In the genomic region with DNA sequence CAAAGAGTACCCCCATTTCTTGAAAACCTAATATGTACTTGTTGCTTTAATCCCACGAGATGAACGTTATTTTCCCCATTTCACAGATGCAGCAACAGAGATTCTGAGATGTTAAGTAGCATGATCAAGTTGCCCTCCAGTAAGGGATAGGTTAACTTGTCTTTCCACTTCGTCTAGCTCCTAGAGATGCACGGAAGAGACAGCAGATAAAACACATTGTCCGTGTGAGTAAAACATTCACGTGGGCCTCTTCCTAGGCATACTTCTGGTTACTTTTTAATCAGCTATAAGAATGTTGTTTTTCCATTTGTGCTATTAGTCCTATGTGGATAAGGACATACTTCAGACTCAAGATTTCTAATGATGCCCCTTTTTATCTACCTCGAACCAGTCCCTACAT, we compare ENCODE assay signal across 1 cellular context.
TF ChIP-seq lines count a peak whose summit lies in the region.

No MANE protein-coding gene starts in this region.

TF ChIP-seq in IMR-90, 13 proteins besides CTCF, POLR2A, EP300 and RAD21 (continued from another document):
- TF ChIP-seq SMC3 (IDR thresholded peaks at IDR 0.05; ENCODE audit: low read depth, low read length): no peak
- no peak for TF ChIP-seq MXI1 (IDR thresholded peaks at IDR 0.05; ENCODE audit: borderline replicate concordance, low read depth, low read length)
- TF ChIP-seq, protein P1, sequence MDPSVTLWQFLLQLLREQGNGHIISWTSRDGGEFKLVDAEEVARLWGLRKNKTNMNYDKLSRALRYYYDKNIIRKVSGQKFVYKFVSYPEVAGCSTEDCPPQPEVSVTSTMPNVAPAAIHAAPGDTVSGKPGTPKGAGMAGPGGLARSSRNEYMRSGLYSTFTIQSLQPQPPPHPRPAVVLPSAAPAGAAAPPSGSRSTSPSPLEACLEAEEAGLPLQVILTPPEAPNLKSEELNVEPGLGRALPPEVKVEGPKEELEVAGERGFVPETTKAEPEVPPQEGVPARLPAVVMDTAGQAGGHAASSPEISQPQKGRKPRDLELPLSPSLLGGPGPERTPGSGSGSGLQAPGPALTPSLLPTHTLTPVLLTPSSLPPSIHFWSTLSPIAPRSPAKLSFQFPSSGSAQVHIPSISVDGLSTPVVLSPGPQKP (IDR thresholded peaks at IDR 0.05; ENCODE audit: borderline replicate concordance, low read depth, low read length): no peak
- TF ChIP-seq BHLHE40 (IDR thresholded peaks at IDR 0.05; ENCODE audit: low read depth, low read length): no peak
- no peak for TF ChIP-seq CEBPB (IDR thresholded peaks at IDR 0.05; ENCODE audit: low read depth, low read length)
- no peak for TF ChIP-seq RFX5 (IDR thresholded peaks at IDR 0.05; ENCODE audit: low read depth, low read length)
- TF ChIP-seq MAFK (IDR thresholded peaks at IDR 0.05; ENCODE audit: low read depth, low read length): no peak
- no peak for TF ChIP-seq FOS (IDR thresholded peaks at IDR 0.05; ENCODE audit: low read depth, low read length)
- TF ChIP-seq NFE2L2 (IDR thresholded peaks at IDR 0.05; ENCODE audit: low read depth, low read length): no peak
- no peak for TF ChIP-seq MAZ (IDR thresholded peaks at IDR 0.05; ENCODE audit: borderline replicate concordance, low read depth, low read length)
